22 cellular contexts compared by ENCODE assay signal in genomic region chr16:88645455-88645854, GRCh38. TPM values are rescaled to one million over a fixed set of nuclear protein-coding genes. Genes with fewer than 3 reads are reported as not detected.
DNase-seq lines count a peak whose midpoint lies in the region; ATAC-seq lines count a peak whose summit lies in the region.
"Had no signal": no experiment of that assay in that cellular context is flagged by ENCODE, and none has a peak within 500 bp of the region (broad histone marks: within the 10 kb centered on the region; RNA-seq: fewer than 3 reads in every experiment).

No MANE protein-coding gene starts in this region.

- H3K4me1 Mint-ChIP-seq in IgD-negative memory B cell, result peaks cover 10 to 21% (median 14%) of the 10 kb centered on the region in 3 donors
- H3K4me1 Mint-ChIP-seq in stimulated activated effector memory CD8-positive, alpha-beta T cell treated with anti-CD3 and anti-CD28 coated beads, Interleukin-12 subunit alpha, Interleukin-12 subunit beta, amount 100 ng/mL, for 72 hours, result peaks cover 37% of the 10 kb centered on the region
- H3K4me1 Mint-ChIP-seq in activated CD4-positive, alpha-beta memory T cell treated with anti-CD3 and anti-CD28 coated beads for 36 hours (ENCODE audit: low read depth), result peaks cover 10% of the 10 kb centered on the region

- peak overlapping the region in 2 of 4 donors; percentile 68 to 72 for H3K4me3 Mint-ChIP-seq in IgD-negative memory B cell
- no peak overlapping the region for H3K4me3 Mint-ChIP-seq in stimulated activated effector memory CD8-positive, alpha-beta T cell treated with anti-CD3 and anti-CD28 coated beads, Interleukin-12 subunit alpha, Interleukin-12 subunit beta, amount 100 ng/mL, for 72 hours
- H3K4me3 Mint-ChIP-seq in activated CD4-positive, alpha-beta memory T cell treated with anti-CD3 and anti-CD28 coated beads for 36 hours, result no peak overlapping the region

- H3K4me1 ChIP-seq in BLaER1 treated with 17β-estradiol and CSF1 and Interleukin-3, amounts not matched to agents 10 nM and 100 nM, result peaks cover 47 to 89% (median 84%) of the 10 kb centered on the region in 10 experiments

- intact Hi-C loops in left colon (cut with DNase I, micrococcal nuclease), result no loop called here
- intact Hi-C loops in activated CD4-positive, alpha-beta memory T cell treated with anti-CD3 and anti-CD28 coated beads for 36 hours (cut with micrococcal nuclease), result no loop called here

- H3K36me3 Mint-ChIP-seq in IgD-negative memory B cell, result no peaks in the 10 kb centered on the region
- H3K36me3 Mint-ChIP-seq in stimulated activated effector memory CD8-positive, alpha-beta T cell treated with anti-CD3 and anti-CD28 coated beads, Interleukin-12 subunit alpha, Interleukin-12 subunit beta, amount 100 ng/mL, for 72 hours, result peaks cover 84% of the 10 kb centered on the region
- H3K36me3 Mint-ChIP-seq in activated CD4-positive, alpha-beta memory T cell treated with anti-CD3 and anti-CD28 coated beads for 36 hours, result peaks cover 13% of the 10 kb centered on the region

- CTCF ChIA-PET in activated CD4-positive, alpha-beta memory T cell treated with anti-CD3 and anti-CD28 coated beads for 36 hours (lab: Charles Lee), result no interaction called here

- H3K9me3 ChIP-seq in BLaER1 treated with 17β-estradiol and CSF1 and Interleukin-3, amounts not matched to agents 10 nM and 100 nM (replicated peaks in 1 of 11), result no peaks in the 10 kb centered on the region; a peak in 1 of 22 replicates
- H3K9me3 ChIP-seq: MG63 had no signal

- H3K27ac Mint-ChIP-seq in IgD-negative memory B cell, result peak overlapping the region in 2 of 3 donors; percentile 35 to 87
- peak overlapping the region; percentile 45 for H3K27ac Mint-ChIP-seq in stimulated activated effector memory CD8-positive, alpha-beta T cell treated with anti-CD3 and anti-CD28 coated beads, Interleukin-12 subunit alpha, Interleukin-12 subunit beta, amount 100 ng/mL, for 72 hours
- H3K27ac Mint-ChIP-seq in activated CD4-positive, alpha-beta memory T cell treated with anti-CD3 and anti-CD28 coated beads for 36 hours, result no peak overlapping the region

- peaks cover 13 to 27% (median 21%) of the 10 kb centered on the region in 11 experiments for H3K27me3 ChIP-seq in BLaER1 treated with 17β-estradiol and CSF1 and Interleukin-3, amounts not matched to agents 10 nM and 100 nM
- H3K27me3 ChIP-seq: MG63 had no signal

- H3K36me3 ChIP-seq in BLaER1 treated with 17β-estradiol and CSF1 and Interleukin-3, amounts not matched to agents 10 nM and 100 nM, result peaks cover 45 to 80% (median 61%) of the 10 kb centered on the region in 11 experiments
- H3K36me3 ChIP-seq: MG63 had no signal

- H3K9ac ChIP-seq in BLaER1 treated with 17β-estradiol and CSF1 and Interleukin-3, amounts not matched to agents 10 nM and 100 nM, result peak overlapping the region in 2 of 11 experiments; percentile 9 to 13; a peak in 1 of 22 replicates

- H3K4me3 ChIP-seq in BLaER1 treated with 17β-estradiol and CSF1 and Interleukin-3, amounts not matched to agents 10 nM and 100 nM, result no peak overlapping the region
- H3K4me3 ChIP-seq: K562, MG63, PC-9 had no signal

- POLR2A ChIA-PET in activated CD4-positive, alpha-beta memory T cell treated with anti-CD3 and anti-CD28 coated beads for 36 hours (lab: Charles Lee), result no interaction called here

- H3K27ac ChIP-seq in BLaER1 treated with 17β-estradiol and CSF1 and Interleukin-3, amounts not matched to agents 10 nM and 100 nM, result no peak overlapping the region
- H3K27ac ChIP-seq: PC-9 had no signal

- H3K27me3 Mint-ChIP-seq in IgD-negative memory B cell, result peaks cover under 1% of the 10 kb centered on the region
- H3K27me3 Mint-ChIP-seq in activated CD4-positive, alpha-beta memory T cell treated with anti-CD3 and anti-CD28 coated beads for 36 hours, result peaks cover 2% of the 10 kb centered on the region

- DNase-seq in left colon, result peak in 1 of 2 donors; percentile 40
- no peak for DNase-seq in stimulated activated effector memory CD8-positive, alpha-beta T cell treated with anti-CD3 and anti-CD28 coated beads, Interleukin-12 subunit alpha, Interleukin-12 subunit beta, amount 100 ng/mL, for 72 hours (ENCODE audit: low spot score in 2 of 2)
- DNase-seq in cerebellar cortex (ENCODE audit: low spot score), result no peak
- DNase-seq in foreskin melanocyte, result no peak
- no peak for DNase-seq in activated CD4-positive, alpha-beta memory T cell treated with anti-CD3 and anti-CD28 coated beads for 36 hours
- DNase-seq: C1 segment of cervical spinal cord; CD8-positive, alpha-beta memory T cell; DMS53; MG63; NCI-H1092; NCI-H1436; NCI-H187 treated with DMSO at 0.1 percent for 48 hours; NCI-H748 treated with DMSO at 0.1 percent for 48 hours; PC-9; RPMI8226; SHP77 had no signal

- ATAC-seq in left colon, result peak; percentile 51
- ATAC-seq in stimulated activated effector memory CD8-positive, alpha-beta T cell treated with anti-CD3 and anti-CD28 coated beads, Interleukin-12 subunit alpha, Interleukin-12 subunit beta, amount 100 ng/mL, for 72 hours, result no peak
- ATAC-seq: K562 had no signal

- peaks cover 94 to 100% (median 98%) of the 10 kb centered on the region in 11 experiments for H4K20me1 ChIP-seq in BLaER1 treated with 17β-estradiol and CSF1 and Interleukin-3, amounts not matched to agents 10 nM and 100 nM

- no peaks in the 10 kb centered on the region for H3K9me3 Mint-ChIP-seq in IgD-negative memory B cell
- H3K9me3 Mint-ChIP-seq in stimulated activated effector memory CD8-positive, alpha-beta T cell treated with anti-CD3 and anti-CD28 coated beads, Interleukin-12 subunit alpha, Interleukin-12 subunit beta, amount 100 ng/mL, for 72 hours, result no peaks in the 10 kb centered on the region
- no peaks in the 10 kb centered on the region for H3K9me3 Mint-ChIP-seq in activated CD4-positive, alpha-beta memory T cell treated with anti-CD3 and anti-CD28 coated beads for 36 hours
- H3K9me3 Mint-ChIP-seq: CD8-positive, alpha-beta memory T cell had no signal

- H3K4me2 ChIP-seq in BLaER1 treated with 17β-estradiol and CSF1 and Interleukin-3, amounts not matched to agents 10 nM and 100 nM, result peak overlapping the region; percentile 1 to 100 (median 98); a peak in 15 of 22 replicates
- H3K4me2 ChIP-seq: PC-9 had no signal

RNA-seq across cellular contexts. Expression of gene CYBA, which starts 5.4 kb away (rescaled TPM):
- 1,890 TPM for polyA plus RNA-seq in IgD-negative memory B cell
- 100 to 1,000 TPM; 277 to 382 TPM for total RNA-seq in left colon
- 100 to 1,000 TPM; 262 to 265 TPM for total RNA-seq in activated CD4-positive, alpha-beta memory T cell treated with anti-CD3 and anti-CD28 coated beads for 36 hours
- total RNA-seq: H4 had no signal

RNA-seq across cellular contexts. Expression of gene IL17C, which starts 7.1 kb away (rescaled TPM):
- not detected for polyA plus RNA-seq in IgD-negative memory B cell
- total RNA-seq in left colon, result not detected
- under 1 TPM in 1 of 2 experiments, not detected in 1; 0.22 TPM for total RNA-seq in activated CD4-positive, alpha-beta memory T cell treated with anti-CD3 and anti-CD28 coated beads for 36 hours
- total RNA-seq: H4, K562, LHCN-M2, NCI-H460, PC-9 had no signal
- polyA plus RNA-seq: CD8-positive, alpha-beta memory T cell; K562 had no signal

RNA-seq across cellular contexts. Expression of gene MVD, which starts 17.4 kb away (rescaled TPM):
- polyA plus RNA-seq in IgD-negative memory B cell, result 26.0 TPM
- total RNA-seq in left colon, result 100 to 1,000 TPM in 1 of 2 donors, 10 to 100 TPM in 1; 74.3 to 191 TPM
- 100 to 1,000 TPM; 111 to 113 TPM for total RNA-seq in activated CD4-positive, alpha-beta memory T cell treated with anti-CD3 and anti-CD28 coated beads for 36 hours

RNA-seq across cellular contexts. Expression of gene SNAI3, which starts 40.9 kb away (rescaled TPM):
- polyA plus RNA-seq in IgD-negative memory B cell, result 12.3 TPM
- total RNA-seq in left colon, result under 1 TPM; 0.15 to 0.92 TPM
- total RNA-seq in activated CD4-positive, alpha-beta memory T cell treated with anti-CD3 and anti-CD28 coated beads for 36 hours, result 1 to 10 TPM; 5.5 to 5.8 TPM
- total RNA-seq: NCI-H460 had no signal
